Comparison of ENCODE assay signal across 9 cellular contexts in the genomic region with DNA sequence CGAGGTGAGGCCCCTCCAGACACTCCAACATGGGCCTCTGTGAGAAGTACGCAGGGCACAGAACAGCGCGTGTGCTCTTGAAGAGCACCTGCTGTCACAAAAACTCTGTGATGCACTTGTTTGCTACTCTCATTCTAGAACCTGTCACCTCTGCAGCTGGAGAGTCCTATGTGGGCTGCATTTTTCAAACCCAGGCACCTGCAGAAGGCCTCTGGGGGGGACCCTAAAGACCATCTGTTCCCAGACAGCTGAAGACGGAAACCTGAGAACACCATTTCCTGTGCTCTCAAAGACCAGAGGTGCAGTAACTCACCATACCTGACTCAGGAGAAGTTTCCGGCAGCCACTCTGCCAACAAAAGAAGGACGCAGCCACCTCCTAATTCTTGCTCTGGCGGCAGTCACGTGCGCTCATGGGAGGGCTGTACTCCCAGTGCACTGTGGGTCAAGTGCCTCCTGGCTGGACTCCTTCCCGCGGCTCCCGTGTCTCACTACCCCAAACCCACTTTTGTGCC. TPM values are rescaled to one million over a fixed set of nuclear protein-coding genes. Genes with fewer than 3 reads are reported as not detected.
DNase-seq lines count a peak whose midpoint lies in the region; ATAC-seq, FAIRE-seq and TF ChIP-seq lines count a peak whose summit lies in the region.
"Had no signal": no experiment of that assay in that cellular context is flagged by ENCODE, and none has a peak within 500 bp of the region (broad histone marks: within the 10 kb centered on the region; RNA-seq: fewer than 3 reads in every experiment).

No MANE protein-coding gene starts in this region.

- no peak for DNase-seq in GM12891 (ENCODE audit: insufficient read length, low spot score)
- DNase-seq in T-helper 1 cell, result peak in 3 of 5 donors; percentile 27 to 46 (median 27)
- peak; percentile 71 for DNase-seq in bronchial epithelial cell (ENCODE audit: low read depth)
- peak; percentile 35 for DNase-seq in osteoblast (ENCODE audit: insufficient read length, low spot score, missing footprints)
- no peak for DNase-seq in putamen (ENCODE audit: low spot score)
- no peak for DNase-seq in MCF 10A (ENCODE audit: unreplicated experiment)

- H3K4me3 ChIP-seq in bronchial epithelial cell (ENCODE audit: low read depth, low read length) (no peak overlapping the region), osteoblast (ENCODE audit: insufficient read depth, low read length) (no peak overlapping the region)

- POLR2A ChIA-PET in MCF 10A (lab: Yijun Ruan, JAX), result no interaction called here

- TF ChIP-seq CTCF in bronchial epithelial cell (IDR thresholded peaks at IDR 0.05; ENCODE audit: insufficient read depth, low read length, severe bottlenecking) (no peak), osteoblast (IDR thresholded peaks at IDR 0.05; ENCODE audit: extremely low read depth, low read depth, low read length) (no peak), MCF 10A (IDR thresholded peaks at IDR 0.05; ENCODE audit: unreplicated experiment) (no peak)

- no peaks in the 10 kb centered on the region for H3K27me3 Mint-ChIP-seq in MCF 10A (ENCODE audit: insufficient read depth, unreplicated experiment)

- ATAC-seq in HG03521 (IDR thresholded peaks at IDR 0.05; ENCODE audit: unreplicated experiment) (no peak), GM21528 (IDR thresholded peaks at IDR 0.05; ENCODE audit: low FRiP score, unreplicated experiment) (no peak)

- H3K4me1 ChIP-seq in osteoblast (ENCODE audit: insufficient read depth, low read length), result peaks cover 34% of the 10 kb centered on the region

- peaks cover 32% of the 10 kb centered on the region for H3K36me3 Mint-ChIP-seq in MCF 10A (ENCODE audit: insufficient read depth, unreplicated experiment)

- no peaks in the 10 kb centered on the region for H3K9me3 ChIP-seq in osteoblast (ENCODE audit: low read depth, low read length)

- H3K4me2 ChIP-seq in osteoblast (ENCODE audit: insufficient read depth, low read length), result no peak overlapping the region

- FAIRE-seq in GM12891 (lab: Jason Lieb, UNC) (peak; percentile 5), bronchial epithelial cell (lab: Jason Lieb, UNC) (no peak)

- intact Hi-C loops in MCF 10A (cut with micrococcal nuclease), result no loop called here

- H4K20me1 ChIP-seq in osteoblast (ENCODE audit: insufficient read depth, low read length), result peaks cover 39% of the 10 kb centered on the region

- peaks cover 8% of the 10 kb centered on the region for H3K36me3 ChIP-seq in bronchial epithelial cell (ENCODE audit: control insufficient read depth, insufficient read depth, low read length)
- H3K36me3 ChIP-seq in osteoblast (ENCODE audit: insufficient read depth, low read length), result peaks cover 10% of the 10 kb centered on the region

- TF ChIP-seq POLR2A in GM12891 (IDR thresholded peaks at IDR 0.05; ENCODE audit: low read depth, low read length), result no peak

- H3K79me2 ChIP-seq in osteoblast (ENCODE audit: insufficient read depth, low read length), result peaks cover 86% of the 10 kb centered on the region

- H3K4me1 Mint-ChIP-seq in MCF 10A (ENCODE audit: insufficient read depth, unreplicated experiment), result peaks cover 16% of the 10 kb centered on the region

- no peak overlapping the region for H2AFZ ChIP-seq in osteoblast (ENCODE audit: low read length)

- H3K27me3 ChIP-seq in bronchial epithelial cell (ENCODE audit: control insufficient read depth, insufficient read depth, low read length) (no peaks in the 10 kb centered on the region), osteoblast (ENCODE audit: insufficient read depth, low read length) (no peaks in the 10 kb centered on the region)

- no peaks in the 10 kb centered on the region for H3K9me3 Mint-ChIP-seq in MCF 10A (ENCODE audit: unreplicated experiment)

- CTCF ChIA-PET in MCF 10A (lab: Yijun Ruan, JAX), result interaction anchor here (1.2 to 3.8 kb wide), 2 partner anchors 18 to 146 kb away, joined by 4 to 24 read pairs; no protein-coding TSS in a partner anchor

- no TSS peak for BruUV-seq in MCF 10A (replicated peaks; lab: Mats Ljungman, UMichigan)

- no peak overlapping the region for H3K27ac Mint-ChIP-seq in MCF 10A (ENCODE audit: low read depth, unreplicated experiment)

- no peak overlapping the region for H3K4me3 Mint-ChIP-seq in MCF 10A (ENCODE audit: unreplicated experiment)

- H3K27ac ChIP-seq in osteoblast (ENCODE audit: low read depth, low read length), result peak overlapping the region; percentile 5
- H3K27ac ChIP-seq: epithelial cell of prostate had no signal

TF ChIP-seq in GM12891, 5 proteins besides CTCF, POLR2A, EP300 and RAD21:
- TF ChIP-seq PAX5 (IDR thresholded peaks at IDR 0.05; ENCODE audit: insufficient read depth, low read length, severe bottlenecking), result no peak
- no peak for TF ChIP-seq POLR2AphosphoS5 (IDR thresholded peaks at IDR 0.05; ENCODE audit: low read depth, low read length)
- TF ChIP-seq TAF1 (IDR thresholded peaks at IDR 0.05; ENCODE audit: low read depth, low read length), result no peak
- no peak for TF ChIP-seq SPI1 (IDR thresholded peaks at IDR 0.05; ENCODE audit: low read depth, low read length)
- TF ChIP-seq POU2F2 (IDR thresholded peaks at IDR 0.05; ENCODE audit: low read depth, low read length), result no peak

RNA-seq across cellular contexts. Expression of a gene that starts 28.1 kb away (rescaled TPM):
- 40.5 TPM for polyA plus RNA-seq in GM12891 (2012; ENCODE audit: low read depth, missing spikeins)
- 25.0 and 27.9 TPM in 2 replicates for total RNA-seq in bronchial epithelial cell
- 40.5 and 42.1 TPM in 2 replicates for total RNA-seq in osteoblast
- total RNA-seq in MCF 10A (2022), result 57.9 and 59.5 TPM in 2 replicates

RNA-seq across cellular contexts. Expression of a gene that starts 35.8 kb away (rescaled TPM):
- 2.9 TPM for polyA plus RNA-seq in GM12891 (2012; ENCODE audit: low read depth, missing spikeins)
- 8.2 and 18.8 TPM in 2 replicates for total RNA-seq in bronchial epithelial cell
- 10.6 and 18.1 TPM in 2 replicates for total RNA-seq in osteoblast
- total RNA-seq in MCF 10A (2022), result 7.3 and 8.5 TPM in 2 replicates

RNA-seq across cellular contexts. Expression of a gene that starts 45.2 kb away (rescaled TPM):
- 2.4 TPM for polyA plus RNA-seq in GM12891 (2012; ENCODE audit: low read depth, missing spikeins)
- total RNA-seq in bronchial epithelial cell (3.8 and 4.5 TPM in 2 replicates), osteoblast (12.3 and 12.7 TPM in 2 replicates), MCF 10A (2022) (6.6 and 7.0 TPM in 2 replicates)

RNA-seq across cellular contexts. Expression of a gene that starts 46.3 kb away (rescaled TPM):
- polyA plus RNA-seq in GM12891 (2012; ENCODE audit: low read depth, missing spikeins), result 307 TPM
- total RNA-seq in bronchial epithelial cell (116 and 230 TPM in 2 replicates), osteoblast (235 and 265 TPM in 2 replicates), MCF 10A (2022) (239 and 243 TPM in 2 replicates)

Comparison
In these comparisons a context has a peak if more than half of its experiments do, and no peak if none do; other contexts are left out.
1. DNase-seq: peak in T-helper 1 cell (3 of 5), bronchial epithelial cell (single experiment) and osteoblast (single experiment); none in GM12891 (single experiment), putamen (single experiment) and MCF 10A (single experiment).